13 cellular contexts compared by ENCODE assay signal in genomic region chrX:140508958-140509357, GRCh38. TPM values are rescaled to one million over a fixed set of nuclear protein-coding genes. Genes with fewer than 3 reads are reported as not detected.
DNase-seq lines count a peak whose midpoint lies in the region; ATAC-seq and TF ChIP-seq lines count a peak whose summit lies in the region.
"Had no signal": no experiment of that assay in that cellular context is flagged by ENCODE, and none has a peak within 500 bp of the region (broad histone marks: within the 10 kb centered on the region; RNA-seq: fewer than 3 reads in every experiment).

No MANE protein-coding gene starts in this region.

- H3K4me1 ChIP-seq in iPS-15b (ENCODE audit: control insufficient read depth, insufficient read depth, low read length) = peaks cover 10% of the 10 kb centered on the region
- H3K4me1 ChIP-seq: BLaER1 treated with 17β-estradiol and CSF1 and Interleukin-3, amounts not matched to agents 10 nM and 100 nM had no signal

- no peak overlapping the region for H3K27ac Mint-ChIP-seq in neural crest cell (ENCODE audit: unreplicated experiment)
- H3K27ac Mint-ChIP-seq in activated T-cell treated with anti-CD3 and anti-CD28 coated beads, Interleukin-2, amount 50 U/mL, for 72 hours = no peak overlapping the region
- H3K27ac Mint-ChIP-seq: CD4-positive, CD25-positive, alpha-beta regulatory T cell had no signal

- in situ Hi-C loops in GM13976 (cut with MboI; ENCODE audit: low sequenced_read_pairs, unreplicated experiment) = no loop called here

- H3K9me3 Mint-ChIP-seq in neural crest cell = no peaks in the 10 kb centered on the region
- no peaks in the 10 kb centered on the region for H3K9me3 Mint-ChIP-seq in activated T-cell treated with anti-CD3 and anti-CD28 coated beads, Interleukin-2, amount 50 U/mL, for 72 hours

- DNase-seq in GM13976 (ENCODE audit: low spot score) (peak; percentile 8), MV-4-11 (lab: John Stamatoyannopoulos, UW) (peak; percentile 40), neural crest cell (ENCODE audit: low read depth, low spot score) (no peak), NCI-H510A treated with DMSO at 0.1 percent for 48 hours (lab: John Stamatoyannopoulos, UW) (no peak), NCI-H2107 treated with DMSO at 0.1 percent for 48 hours (lab: John Stamatoyannopoulos, UW; ENCODE audit: unreplicated experiment) (no peak)
- DNase-seq in activated T-cell treated with anti-CD3 and anti-CD28 coated beads, Interleukin-2, amount 50 U/mL, for 72 hours = no peak
- DNase-seq: ACHN; CD4-positive, CD25-positive, alpha-beta regulatory T cell had no signal

- peaks cover 46% of the 10 kb centered on the region for H3K4me1 Mint-ChIP-seq in neural crest cell
- H3K4me1 Mint-ChIP-seq in activated T-cell treated with anti-CD3 and anti-CD28 coated beads, Interleukin-2, amount 50 U/mL, for 72 hours (ENCODE audit: low read depth) = no peaks in the 10 kb centered on the region

- H3K9me3 ChIP-seq in iPS-15b (ENCODE audit: control insufficient read depth, insufficient read depth, low read length) = no peaks in the 10 kb centered on the region

- H3K27me3 ChIP-seq in iPS-15b (ENCODE audit: control insufficient read depth, insufficient read depth, low read length) = peaks cover 79% of the 10 kb centered on the region

- H3K27me3 Mint-ChIP-seq in neural crest cell (ENCODE audit: low read depth) = peaks cover 98% of the 10 kb centered on the region
- peaks cover 84% of the 10 kb centered on the region for H3K27me3 Mint-ChIP-seq in activated T-cell treated with anti-CD3 and anti-CD28 coated beads, Interleukin-2, amount 50 U/mL, for 72 hours (ENCODE audit: low read depth)

- H3K4me3 Mint-ChIP-seq in neural crest cell = peak overlapping the region; percentile 98
- no peak overlapping the region for H3K4me3 Mint-ChIP-seq in activated T-cell treated with anti-CD3 and anti-CD28 coated beads, Interleukin-2, amount 50 U/mL, for 72 hours
- H3K4me3 Mint-ChIP-seq: CD4-positive, CD25-positive, alpha-beta regulatory T cell had no signal

- H3K36me3 Mint-ChIP-seq in neural crest cell (ENCODE audit: low read depth) = no peaks in the 10 kb centered on the region
- peaks cover 0 to 2% of the 10 kb centered on the region in 2 donors for H3K36me3 Mint-ChIP-seq in activated T-cell treated with anti-CD3 and anti-CD28 coated beads, Interleukin-2, amount 50 U/mL, for 72 hours (ENCODE audit: insufficient read depth in 2 of 2)
- H3K36me3 Mint-ChIP-seq: CD4-positive, CD25-positive, alpha-beta regulatory T cell had no signal

- peak overlapping the region; percentile 51 for H3K4me3 ChIP-seq in iPS-15b (ENCODE audit: low read depth, low read length)
- H3K4me3 ChIP-seq: BLaER1 treated with 17β-estradiol and CSF1 and Interleukin-3, amounts not matched to agents 10 nM and 100 nM had no signal

- H3K36me3 ChIP-seq in iPS-15b (ENCODE audit: control insufficient read depth, insufficient read depth, low read length) = no peaks in the 10 kb centered on the region
- H3K36me3 ChIP-seq: BLaER1 treated with 17β-estradiol and CSF1 and Interleukin-3, amounts not matched to agents 10 nM and 100 nM had no signal

- no peak for ATAC-seq in HG03097 (IDR thresholded peaks at IDR 0.05; ENCODE audit: low FRiP score, unreplicated experiment)
- ATAC-seq in activated T-cell treated with anti-CD3 and anti-CD28 coated beads, Interleukin-2, amount 50 U/mL, for 72 hours (replicated peaks in 1 of 2) = no peak
- ATAC-seq: HepG2 had no signal

- no peak overlapping the region for H3K9ac ChIP-seq in iPS-15b (ENCODE audit: low read depth, low read length)
- H3K9ac ChIP-seq: BLaER1 treated with 17β-estradiol and CSF1 and Interleukin-3, amounts not matched to agents 10 nM and 100 nM had no signal

- TF ChIP-seq CTCF in GM13976 (IDR thresholded peaks at IDR 0.05; ENCODE audit: borderline replicate concordance, control extremely low read depth, extremely low read depth, insufficient read depth, missing control alignments) (no peak), neural crest cell (conservative IDR thresholded peaks at IDR 0.05) (no peak)

RNA-seq across cellular contexts. Expression of gene SOX3, which starts 4.1 kb away (rescaled TPM):
- 201 and 205 TPM in 2 replicates for total RNA-seq in neural crest cell
- total RNA-seq in activated T-cell treated with anti-CD3 and anti-CD28 coated beads, Interleukin-2, amount 50 U/mL, for 72 hours = not detected
- total RNA-seq: A172; CD4-positive, CD25-positive, alpha-beta regulatory T cell; HepG2 had no signal

Comparison
In these comparisons a context has a peak if more than half of its experiments do, and no peak if none do; other contexts are left out.
1. DNase-seq: peak in GM13976 (single experiment) and MV-4-11 (single experiment); none in neural crest cell (single experiment), activated T-cell treated with anti-CD3 and anti-CD28 coated beads, Interleukin-2, amount 50 U/mL, for 72 hours (0 of 2), NCI-H510A treated with DMSO at 0.1 percent for 48 hours (single experiment) and NCI-H2107 treated with DMSO at 0.1 percent for 48 hours (single experiment).
2. RNA of gene SOX3, which starts 4.1 kb away (total RNA-seq): 201 to 205 TPM in neural crest cell; not detected in activated T-cell treated with anti-CD3 and anti-CD28 coated beads, Interleukin-2, amount 50 U/mL, for 72 hours; every median in the first group is over 100 times any median in the second.